8 cellular contexts compared by ENCODE assay signal in genomic region chr17:50056961-50057330, GRCh38. TPM values are rescaled to one million over a fixed set of nuclear protein-coding genes. Genes with fewer than 3 reads are reported as not detected.
DNase-seq lines count a peak whose midpoint lies in the region; ATAC-seq lines count a peak whose summit lies in the region.

No MANE protein-coding gene starts in this region.

- H3K9ac ChIP-seq in iPS-20b (ENCODE audit: low read depth, low read length) (no peak overlapping the region; the same call in 1 of the 2 replicates), subcutaneous abdominal adipose tissue (ENCODE audit: low read length in 5 of 5) (peak overlapping the region in 2 of 5 donors; percentile 11 to 68)

- H3K36me3 Mint-ChIP-seq in T-helper 2 cell treated with Interferon-gamma antibody and Interleukin-4, amounts not matched to agents 5 μg/mL and 100 μg/mL, for 36 hours (ENCODE audit: low read depth): no peaks in the 10 kb centered on the region
- H3K36me3 Mint-ChIP-seq in activated naive CD8-positive, alpha-beta T cell treated with anti-CD3 and anti-CD28 coated beads, Interleukin-2, amount 10 ng/mL, durations not matched to agents 7 days and 5 days: no peaks in the 10 kb centered on the region

- no peak overlapping the region for H3K27ac Mint-ChIP-seq in T-helper 2 cell treated with Interferon-gamma antibody and Interleukin-4, amounts not matched to agents 5 μg/mL and 100 μg/mL, for 36 hours
- H3K27ac Mint-ChIP-seq in activated naive CD8-positive, alpha-beta T cell treated with anti-CD3 and anti-CD28 coated beads, Interleukin-2, amount 10 ng/mL, durations not matched to agents 7 days and 5 days: no peak overlapping the region

- H3K4me3 ChIP-seq in iPS-20b (ENCODE audit: low read length) (peak overlapping the region; percentile 79), subcutaneous abdominal adipose tissue (ENCODE audit: low read depth in 1 of 5, low read length in 5 of 5) (peak overlapping the region; percentile 39 to 77 (median 68))

- no peaks in the 10 kb centered on the region for H3K36me3 ChIP-seq in iPS-20b (ENCODE audit: insufficient read depth, low read depth, low read length)
- no peaks in the 10 kb centered on the region for H3K36me3 ChIP-seq in subcutaneous abdominal adipose tissue (ENCODE audit: control insufficient read depth in 5 of 5, insufficient read depth in 5 of 5, low read length in 5 of 5)

- H3K4me1 ChIP-seq in iPS-20b (ENCODE audit: insufficient read depth, low read length) (peaks cover 12% of the 10 kb centered on the region), subcutaneous abdominal adipose tissue (ENCODE audit: control insufficient read depth in 5 of 5, insufficient read depth in 5 of 5, low read length in 5 of 5) (peaks cover 6 to 70% (median 51%) of the 10 kb centered on the region in 5 donors)

- H3K27ac ChIP-seq in iPS-20b (ENCODE audit: low read length) (no peak overlapping the region), subcutaneous abdominal adipose tissue (ENCODE audit: low read depth, low read length) (no peak overlapping the region)

- H3K27me3 ChIP-seq in iPS-20b (ENCODE audit: insufficient read depth, low read length): peaks cover 40% of the 10 kb centered on the region
- peaks cover 0 to 24% (median 12%) of the 10 kb centered on the region in 5 donors for H3K27me3 ChIP-seq in subcutaneous abdominal adipose tissue (ENCODE audit: control insufficient read depth in 5 of 5, insufficient read depth in 4 of 5, low read length in 5 of 5)

- H3K4me3 Mint-ChIP-seq in T-helper 2 cell treated with Interferon-gamma antibody and Interleukin-4, amounts not matched to agents 5 μg/mL and 100 μg/mL, for 36 hours: peak overlapping the region; percentile 92
- H3K4me3 Mint-ChIP-seq in activated naive CD8-positive, alpha-beta T cell treated with anti-CD3 and anti-CD28 coated beads, Interleukin-2, amount 10 ng/mL, durations not matched to agents 7 days and 5 days: peak overlapping the region; percentile 91

- H3K9me3 ChIP-seq in iPS-20b (ENCODE audit: insufficient read depth, low read depth, low read length) (no peaks in the 10 kb centered on the region), subcutaneous abdominal adipose tissue (ENCODE audit: control insufficient read depth in 5 of 5, low read length in 5 of 5) (no peaks in the 10 kb centered on the region)

- DNase-seq in T-helper 2 cell treated with Interferon-gamma antibody and Interleukin-4, amounts not matched to agents 5 μg/mL and 100 μg/mL, for 36 hours (ENCODE audit: low spot score): no peak
- no peak for DNase-seq in T-helper 2 cell
- no peak for DNase-seq in activated naive CD8-positive, alpha-beta T cell treated with anti-CD3 and anti-CD28 coated beads, Interleukin-2, amount 10 ng/mL, durations not matched to agents 7 days and 5 days
- no peak for DNase-seq in NCI-H2029 (lab: John Stamatoyannopoulos, UW)
- DNase-seq in mucosa of gallbladder (ENCODE audit: low spot score): no peak
- DNase-seq in D341Med (ENCODE audit: low spot score): no peak

- POLR2A ChIA-PET in activated naive CD8-positive, alpha-beta T cell treated with anti-CD3 and anti-CD28 coated beads, Interleukin-2, amount 10 ng/mL, durations not matched to agents 7 days and 5 days (lab: Charles Lee): interaction anchor here (1.0 to 2.8 kb wide), 3 partner anchors 24 to 37 kb away, joined by 3 to 14 read pairs (median 4); partner anchors contain the start of gene PDK2

- no peak for ATAC-seq in activated naive CD8-positive, alpha-beta T cell treated with anti-CD3 and anti-CD28 coated beads, Interleukin-2, amount 10 ng/mL, durations not matched to agents 7 days and 5 days (ENCODE audit: low read depth)

- H3K9me3 Mint-ChIP-seq in T-helper 2 cell treated with Interferon-gamma antibody and Interleukin-4, amounts not matched to agents 5 μg/mL and 100 μg/mL, for 36 hours: no peaks in the 10 kb centered on the region
- no peaks in the 10 kb centered on the region for H3K9me3 Mint-ChIP-seq in activated naive CD8-positive, alpha-beta T cell treated with anti-CD3 and anti-CD28 coated beads, Interleukin-2, amount 10 ng/mL, durations not matched to agents 7 days and 5 days

- peaks cover 12% of the 10 kb centered on the region for H3K4me1 Mint-ChIP-seq in T-helper 2 cell treated with Interferon-gamma antibody and Interleukin-4, amounts not matched to agents 5 μg/mL and 100 μg/mL, for 36 hours (ENCODE audit: low read depth)
- H3K4me1 Mint-ChIP-seq in activated naive CD8-positive, alpha-beta T cell treated with anti-CD3 and anti-CD28 coated beads, Interleukin-2, amount 10 ng/mL, durations not matched to agents 7 days and 5 days: peaks cover 28% of the 10 kb centered on the region

- peaks cover 12% of the 10 kb centered on the region for H3K27me3 Mint-ChIP-seq in T-helper 2 cell treated with Interferon-gamma antibody and Interleukin-4, amounts not matched to agents 5 μg/mL and 100 μg/mL, for 36 hours (ENCODE audit: low read depth)
- no peaks in the 10 kb centered on the region for H3K27me3 Mint-ChIP-seq in activated naive CD8-positive, alpha-beta T cell treated with anti-CD3 and anti-CD28 coated beads, Interleukin-2, amount 10 ng/mL, durations not matched to agents 7 days and 5 days

RNA-seq across cellular contexts. Expression of gene ITGA3, which starts 1.0 kb away (rescaled TPM):
- 10 to 100 TPM in 1 of 2 experiments, 1 to 10 TPM in 1; 6.9 to 14.0 TPM for total RNA-seq in activated naive CD8-positive, alpha-beta T cell treated with anti-CD3 and anti-CD28 coated beads, Interleukin-2, amount 10 ng/mL, durations not matched to agents 7 days and 5 days
- total RNA-seq in mucosa of gallbladder: 134 TPM

RNA-seq across cellular contexts. Expression of gene PDK2, which starts 38.2 kb away (rescaled TPM):
- 10 to 100 TPM; 24.1 to 26.4 TPM for total RNA-seq in activated naive CD8-positive, alpha-beta T cell treated with anti-CD3 and anti-CD28 coated beads, Interleukin-2, amount 10 ng/mL, durations not matched to agents 7 days and 5 days
- 64.7 TPM for total RNA-seq in mucosa of gallbladder
